ENCODE assay signal across 8 cellular contexts in genomic region chr11:58654079-58654907, GRCh38. TPM values are rescaled to one million over a fixed set of nuclear protein-coding genes. Genes with fewer than 3 reads are reported as not detected.
A peak's percentile ranks its signal among the peaks of the same experiment; 100 is the strongest.
DNase-seq lines count a peak whose midpoint lies in the region; ATAC-seq and TF ChIP-seq lines count a peak whose summit lies in the region.

No MANE protein-coding gene starts in this region.

- DNase-seq in DMS53 treated with DMSO at 0.1 percent for 48 hours (lab: John Stamatoyannopoulos, UW; ENCODE audit: unreplicated experiment) (peak; percentile 35), HT-29 (ENCODE audit: low spot score) (peak; percentile 92), PC-3 (peak; percentile 91), fibroblast of peridontal ligament (ENCODE audit: extremely low read depth) (peak; percentile 78), neural progenitor cell (ENCODE audit: low spot score) (peak; percentile 87)
- peak; percentile 72 for DNase-seq in activated T-cell treated with anti-CD3 and anti-CD28 coated beads, Interleukin-2, amount 50 U/mL, for 4 hours
- DNase-seq in stimulated activated naive CD8-positive, alpha-beta T cell treated with anti-CD3 and anti-CD28 coated beads, Interleukin-15, amount 100 ng/mL, for 72 hours: peak; percentile 69 to 75

- H3F3A ChIP-seq in PC-3 (ENCODE audit: low read length, unreplicated experiment) (no peaks in the 10 kb centered on the region), neural progenitor cell (ENCODE audit: low read depth) (peaks cover 6% of the 10 kb centered on the region)

- H3K27ac Mint-ChIP-seq in neural progenitor cell: no peak overlapping the region
- H3K27ac Mint-ChIP-seq in stimulated activated naive CD8-positive, alpha-beta T cell treated with anti-CD3 and anti-CD28 coated beads, Interleukin-15, amount 100 ng/mL, for 72 hours: no peak overlapping the region

- H3K27me3 Mint-ChIP-seq in activated T-cell treated with anti-CD3 and anti-CD28 coated beads, Interleukin-2, amount 50 U/mL, for 4 hours (ENCODE audit: low read depth): peaks cover 6% of the 10 kb centered on the region
- peaks cover 3% of the 10 kb centered on the region for H3K27me3 Mint-ChIP-seq in neural progenitor cell (ENCODE audit: insufficient read depth, low read depth)
- H3K27me3 Mint-ChIP-seq in stimulated activated naive CD8-positive, alpha-beta T cell treated with anti-CD3 and anti-CD28 coated beads, Interleukin-15, amount 100 ng/mL, for 72 hours: peaks cover 7% of the 10 kb centered on the region

- H2AFZ ChIP-seq in PC-3 (ENCODE audit: low read length) (0 out of 2 replicates have a peak overlapping the region, but pooled peaks have one; percentile 13), neural progenitor cell (replicated peaks) (no peak overlapping the region)

- no TSS peak for BruUV-seq in PC-3 (replicated peaks; lab: Mats Ljungman, UMichigan)

- intact Hi-C loops in PC-3 (cut with micrococcal nuclease): loop anchor here (1.0 to 2.0 kb wide), 4 partner anchors 21 to 504 kb away; no protein-coding TSS in a partner anchor

- H4K20me1 ChIP-seq in PC-3 (ENCODE audit: low read length) (no peaks in the 10 kb centered on the region), neural progenitor cell (ENCODE audit: low read depth) (no peaks in the 10 kb centered on the region)

- H3K9me3 ChIP-seq in PC-3 (ENCODE audit: low read length) (no peaks in the 10 kb centered on the region), neural progenitor cell (ENCODE audit: low read depth) (no peaks in the 10 kb centered on the region)

- POLR2A ChIA-PET in PC-3 (lab: Charles Lee; ENCODE audit: unreplicated experiment): interaction anchor here (0.6 kb wide), 1 partner anchor 404 kb away, joined by 3 read pairs; no protein-coding TSS in a partner anchor

- no peaks in the 10 kb centered on the region for H3K79me2 ChIP-seq in PC-3 (ENCODE audit: low read length)
- no peaks in the 10 kb centered on the region for H3K79me2 ChIP-seq in neural progenitor cell (ENCODE audit: low read depth)

- no peak overlapping the region for H3K4me3 Mint-ChIP-seq in activated T-cell treated with anti-CD3 and anti-CD28 coated beads, Interleukin-2, amount 50 U/mL, for 4 hours
- no peak overlapping the region for H3K4me3 Mint-ChIP-seq in neural progenitor cell
- peak overlapping the region; percentile 16 to 30 for H3K4me3 Mint-ChIP-seq in stimulated activated naive CD8-positive, alpha-beta T cell treated with anti-CD3 and anti-CD28 coated beads, Interleukin-15, amount 100 ng/mL, for 72 hours

- H3K4me2 ChIP-seq in PC-3 (ENCODE audit: low read length) (no peak overlapping the region), neural progenitor cell (no peak overlapping the region)

- H3K9me3 Mint-ChIP-seq in activated T-cell treated with anti-CD3 and anti-CD28 coated beads, Interleukin-2, amount 50 U/mL, for 4 hours: no peaks in the 10 kb centered on the region
- no peaks in the 10 kb centered on the region for H3K9me3 Mint-ChIP-seq in neural progenitor cell
- peaks cover 0 to 4% of the 10 kb centered on the region in 2 donors for H3K9me3 Mint-ChIP-seq in stimulated activated naive CD8-positive, alpha-beta T cell treated with anti-CD3 and anti-CD28 coated beads, Interleukin-15, amount 100 ng/mL, for 72 hours

- no peak overlapping the region for H3K27ac ChIP-seq in PC-3 (ENCODE audit: low read length)
- H3K27ac ChIP-seq in neural progenitor cell: no peak overlapping the region

- ATAC-seq in GM21515 (IDR thresholded peaks at IDR 0.05; ENCODE audit: unreplicated experiment): peak; percentile 83
- peak; percentile 96 for ATAC-seq in PC-3
- ATAC-seq in activated T-cell treated with anti-CD3 and anti-CD28 coated beads, Interleukin-2, amount 50 U/mL, for 4 hours: peak; percentile 86 to 88
- ATAC-seq in stimulated activated naive CD8-positive, alpha-beta T cell treated with anti-CD3 and anti-CD28 coated beads, Interleukin-15, amount 100 ng/mL, for 72 hours: peak; percentile 94

- CTCF ChIA-PET in PC-3 (lab: Charles Lee): interaction anchor here (0.6 to 1.4 kb wide), 2 partner anchors 32 to 446 kb away, joined by 4 to 5 read pairs; no protein-coding TSS in a partner anchor

- H3K9me2 ChIP-seq in PC-3 (replicated peaks; ENCODE audit: low read length): no peaks in the 10 kb centered on the region

- H3K9ac ChIP-seq in PC-3 (ENCODE audit: low read length) (no peak overlapping the region), neural progenitor cell (no peak overlapping the region)

- peaks cover 9% of the 10 kb centered on the region for H3K4me1 Mint-ChIP-seq in activated T-cell treated with anti-CD3 and anti-CD28 coated beads, Interleukin-2, amount 50 U/mL, for 4 hours (ENCODE audit: low read depth)
- H3K4me1 Mint-ChIP-seq in neural progenitor cell: peaks cover 4% of the 10 kb centered on the region
- peaks cover 22% of the 10 kb centered on the region for H3K4me1 Mint-ChIP-seq in stimulated activated naive CD8-positive, alpha-beta T cell treated with anti-CD3 and anti-CD28 coated beads, Interleukin-15, amount 100 ng/mL, for 72 hours

- TF ChIP-seq CTCF in PC-3 (conservative IDR thresholded peaks at IDR 0.05; ENCODE audit: low read depth, low read length) (peak; percentile 99), neural progenitor cell (IDR thresholded peaks at IDR 0.05) (peak; percentile 93)

- H3K4me3 ChIP-seq in PC-3 (ENCODE audit: low read length) (no peak overlapping the region), neural progenitor cell (no peak overlapping the region)

- H3K36me3 Mint-ChIP-seq in activated T-cell treated with anti-CD3 and anti-CD28 coated beads, Interleukin-2, amount 50 U/mL, for 4 hours (ENCODE audit: insufficient read depth): no peaks in the 10 kb centered on the region
- no peaks in the 10 kb centered on the region for H3K36me3 Mint-ChIP-seq in neural progenitor cell

- H3K36me3 ChIP-seq in PC-3 (ENCODE audit: low read depth, low read length): no peaks in the 10 kb centered on the region
- no peaks in the 10 kb centered on the region for H3K36me3 ChIP-seq in neural progenitor cell

- H3K27me3 ChIP-seq in PC-3 (ENCODE audit: low read length): no peaks in the 10 kb centered on the region
- no peaks in the 10 kb centered on the region for H3K27me3 ChIP-seq in neural progenitor cell

- peaks cover 29% of the 10 kb centered on the region for H3K4me1 ChIP-seq in PC-3 (ENCODE audit: insufficient read depth, low read length)
- peaks cover 16% of the 10 kb centered on the region for H3K4me1 ChIP-seq in neural progenitor cell

RNA-seq across cellular contexts. Expression of gene CNTF, which starts 31.8 kb away (rescaled TPM):
- 1.3 and 1.6 TPM in 2 replicates for total RNA-seq in HT-29 (2014; rRNA removed; shearing (Covaris generic))
- 1.6 and 2.8 TPM in 2 replicates for total RNA-seq in PC-3 (2014; rRNA removed)
- 1 to 10 TPM; 3.5 to 4.3 (median 3.6) TPM for total RNA-seq in activated T-cell treated with anti-CD3 and anti-CD28 coated beads, Interleukin-2, amount 50 U/mL, for 4 hours
- total RNA-seq in neural progenitor cell (ENCODE audit: low replicate concordance): 1.6 and 4.2 TPM in 2 replicates

Comparison
In these comparisons a context has a peak if more than half of its experiments do, and no peak if none do; other contexts are left out.
1. DNase-seq: peak in every context shown above with its lines; median percentile 92 in HT-29; 91 in PC-3; 87 in neural progenitor cell; 78 in fibroblast of peridontal ligament; 72 in activated T-cell treated with anti-CD3 and anti-CD28 coated beads, Interleukin-2, amount 50 U/mL, for 4 hours; 72 in stimulated activated naive CD8-positive, alpha-beta T cell treated with anti-CD3 and anti-CD28 coated beads, Interleukin-15, amount 100 ng/mL, for 72 hours; 35 in DMS53 treated with DMSO at 0.1 percent for 48 hours.
2. H3K4me3 Mint-ChIP-seq: peak in stimulated activated naive CD8-positive, alpha-beta T cell treated with anti-CD3 and anti-CD28 coated beads, Interleukin-15, amount 100 ng/mL, for 72 hours (2 of 2); none in activated T-cell treated with anti-CD3 and anti-CD28 coated beads, Interleukin-2, amount 50 U/mL, for 4 hours (single experiment) and neural progenitor cell (single experiment).
3. Peak in every context shown above with its lines, with median percentiles within 50 percentile points of each other: ATAC-seq.